In the genomic region with DNA sequence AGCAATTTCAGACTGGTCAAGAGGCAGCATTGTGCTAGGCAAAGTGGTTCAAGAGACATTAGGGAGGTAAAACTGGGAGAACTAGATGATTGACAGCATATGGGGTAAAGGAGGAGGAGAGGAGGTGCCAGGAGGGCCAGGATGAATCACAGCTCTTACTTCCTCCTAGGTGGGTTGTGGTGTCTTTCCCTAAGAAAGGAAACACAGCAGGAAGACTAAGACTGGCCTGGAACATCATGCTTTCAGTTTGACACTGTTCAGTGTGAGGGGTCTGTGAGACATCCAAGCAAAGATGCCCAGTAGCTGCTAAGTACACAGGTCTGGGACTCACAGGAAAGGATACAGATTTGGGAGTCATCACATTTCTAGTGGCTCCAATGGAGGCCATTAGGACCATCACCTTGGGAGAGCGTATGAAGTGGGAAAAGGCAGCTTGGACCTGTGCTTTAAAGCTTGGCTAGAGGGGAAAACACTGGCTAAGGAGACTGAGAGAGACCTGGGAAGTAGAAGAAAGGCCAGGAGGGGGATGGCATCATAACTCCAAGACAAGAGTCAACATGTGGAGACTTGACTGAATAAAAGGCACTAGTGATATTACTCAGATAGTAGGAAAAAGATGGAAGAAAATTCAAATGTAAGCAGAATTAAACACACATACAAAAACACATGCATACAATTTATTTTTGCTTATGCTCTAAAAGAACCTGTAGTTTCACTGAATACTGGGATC, we compare ENCODE assay signal across 16 cellular contexts. TPM values are rescaled to one million over a fixed set of nuclear protein-coding genes. Genes with fewer than 3 reads are reported as not detected.
DNase-seq lines count a peak whose midpoint lies in the region.
"Had no signal": no experiment of that assay in that cellular context is flagged by ENCODE, and none has a peak within 500 bp of the region (broad histone marks: within the 10 kb centered on the region; RNA-seq: fewer than 3 reads in every experiment).

No MANE protein-coding gene starts in this region.

- H3K4me1 Mint-ChIP-seq in activated CD4-positive, alpha-beta memory T cell treated with anti-CD3 and anti-CD28 coated beads for 36 hours (ENCODE audit: low read depth) = peaks cover 77% of the 10 kb centered on the region
- H3K4me1 Mint-ChIP-seq in activated CD4-positive, alpha-beta memory T cell treated with anti-CD3 and anti-CD28 coated beads, Interleukin-2, amount 10 ng/mL, durations not matched to agents 7 days and 5 days = peaks cover 82% of the 10 kb centered on the region
- H3K4me1 Mint-ChIP-seq in dendritic cell treated with granulocyte-macrophage colony-stimulating factor and Interleukin-4, amounts not matched to agents 40 ng/mL and 50 ng/mL, for 4 days (ENCODE audit: low read depth) = peaks cover 69% of the 10 kb centered on the region

- intact Hi-C loops in activated CD4-positive, alpha-beta memory T cell treated with anti-CD3 and anti-CD28 coated beads for 36 hours (cut with micrococcal nuclease) = loop anchor here (10.0 kb wide), 1 partner anchor 811 kb away; the partner anchor contains the start of gene MAN1A2
- intact Hi-C loops in dendritic cell treated with granulocyte-macrophage colony-stimulating factor and Interleukin-4, amounts not matched to agents 40 ng/mL and 50 ng/mL, for 4 days (cut with micrococcal nuclease) = loop anchor here (5.0 kb wide), 1 partner anchor 46 kb away; no protein-coding TSS in a partner anchor

- CTCF ChIA-PET in activated CD4-positive, alpha-beta memory T cell treated with anti-CD3 and anti-CD28 coated beads for 36 hours (lab: Charles Lee) = interaction anchor here (1.0 kb wide), 1 partner anchor 183 kb away, joined by 3 read pairs; no protein-coding TSS in a partner anchor
- CTCF ChIA-PET in activated CD4-positive, alpha-beta memory T cell treated with anti-CD3 and anti-CD28 coated beads, Interleukin-2, amount 10 ng/mL, durations not matched to agents 7 days and 5 days (lab: Charles Lee) = interaction anchor here (1.1 kb wide), 1 partner anchor 43 kb away, joined by 3 read pairs; no protein-coding TSS in a partner anchor

- no peak overlapping the region for H3K4me3 Mint-ChIP-seq in activated CD4-positive, alpha-beta memory T cell treated with anti-CD3 and anti-CD28 coated beads for 36 hours
- no peak overlapping the region for H3K4me3 Mint-ChIP-seq in activated CD4-positive, alpha-beta memory T cell treated with anti-CD3 and anti-CD28 coated beads, Interleukin-2, amount 10 ng/mL, durations not matched to agents 7 days and 5 days
- peak overlapping the region; percentile 45 for H3K4me3 Mint-ChIP-seq in dendritic cell treated with granulocyte-macrophage colony-stimulating factor and Interleukin-4, amounts not matched to agents 40 ng/mL and 50 ng/mL, for 4 days
- H3K4me3 Mint-ChIP-seq: T-helper 2 cell treated with Interferon-gamma antibody and Interleukin-4, amounts not matched to agents 5 μg/mL and 100 μg/mL, for 36 hours had no signal

- peak overlapping the region; percentile 30 for H3K27ac Mint-ChIP-seq in activated CD4-positive, alpha-beta memory T cell treated with anti-CD3 and anti-CD28 coated beads for 36 hours
- no peak overlapping the region for H3K27ac Mint-ChIP-seq in activated CD4-positive, alpha-beta memory T cell treated with anti-CD3 and anti-CD28 coated beads, Interleukin-2, amount 10 ng/mL, durations not matched to agents 7 days and 5 days
- peak overlapping the region; percentile 81 for H3K27ac Mint-ChIP-seq in dendritic cell treated with granulocyte-macrophage colony-stimulating factor and Interleukin-4, amounts not matched to agents 40 ng/mL and 50 ng/mL, for 4 days
- H3K27ac Mint-ChIP-seq: T-helper 2 cell treated with Interferon-gamma antibody and Interleukin-4, amounts not matched to agents 5 μg/mL and 100 μg/mL, for 36 hours had no signal

- no peaks in the 10 kb centered on the region for H3K27me3 Mint-ChIP-seq in activated CD4-positive, alpha-beta memory T cell treated with anti-CD3 and anti-CD28 coated beads for 36 hours
- H3K27me3 Mint-ChIP-seq in activated CD4-positive, alpha-beta memory T cell treated with anti-CD3 and anti-CD28 coated beads, Interleukin-2, amount 10 ng/mL, durations not matched to agents 7 days and 5 days = no peaks in the 10 kb centered on the region
- no peaks in the 10 kb centered on the region for H3K27me3 Mint-ChIP-seq in dendritic cell treated with granulocyte-macrophage colony-stimulating factor and Interleukin-4, amounts not matched to agents 40 ng/mL and 50 ng/mL, for 4 days

- POLR2A ChIA-PET in activated CD4-positive, alpha-beta memory T cell treated with anti-CD3 and anti-CD28 coated beads for 36 hours (lab: Charles Lee) = no interaction called here
- POLR2A ChIA-PET in activated CD4-positive, alpha-beta memory T cell treated with anti-CD3 and anti-CD28 coated beads, Interleukin-2, amount 10 ng/mL, durations not matched to agents 7 days and 5 days (lab: Charles Lee) = interaction anchor here (0.7 to 3.2 kb wide), 2 partner anchors 9 to 12 kb away, joined by 3 to 9 read pairs; no protein-coding TSS in a partner anchor

- no peaks in the 10 kb centered on the region for H3K9me3 Mint-ChIP-seq in activated CD4-positive, alpha-beta memory T cell treated with anti-CD3 and anti-CD28 coated beads for 36 hours
- no peaks in the 10 kb centered on the region for H3K9me3 Mint-ChIP-seq in activated CD4-positive, alpha-beta memory T cell treated with anti-CD3 and anti-CD28 coated beads, Interleukin-2, amount 10 ng/mL, durations not matched to agents 7 days and 5 days
- no peaks in the 10 kb centered on the region for H3K9me3 Mint-ChIP-seq in dendritic cell treated with granulocyte-macrophage colony-stimulating factor and Interleukin-4, amounts not matched to agents 40 ng/mL and 50 ng/mL, for 4 days
- H3K9me3 Mint-ChIP-seq: T-helper 2 cell treated with Interferon-gamma antibody and Interleukin-4, amounts not matched to agents 5 μg/mL and 100 μg/mL, for 36 hours had no signal

- H3K36me3 Mint-ChIP-seq in activated CD4-positive, alpha-beta memory T cell treated with anti-CD3 and anti-CD28 coated beads for 36 hours = peaks cover 22% of the 10 kb centered on the region
- H3K36me3 Mint-ChIP-seq in activated CD4-positive, alpha-beta memory T cell treated with anti-CD3 and anti-CD28 coated beads, Interleukin-2, amount 10 ng/mL, durations not matched to agents 7 days and 5 days (ENCODE audit: low read depth) = peaks cover 57% of the 10 kb centered on the region
- H3K36me3 Mint-ChIP-seq in dendritic cell treated with granulocyte-macrophage colony-stimulating factor and Interleukin-4, amounts not matched to agents 40 ng/mL and 50 ng/mL, for 4 days (ENCODE audit: low read depth) = peaks cover 25% of the 10 kb centered on the region

- DNase-seq in activated CD4-positive, alpha-beta memory T cell treated with anti-CD3 and anti-CD28 coated beads for 36 hours = no peak
- DNase-seq in activated CD4-positive, alpha-beta memory T cell treated with anti-CD3 and anti-CD28 coated beads, Interleukin-2, amount 10 ng/mL, durations not matched to agents 7 days and 5 days = no peak
- DNase-seq in M059J (ENCODE audit: low read depth) (peak; percentile 71), renal cortical epithelial cell (ENCODE audit: low read depth) (peak; percentile 49), DMS79 (lab: John Stamatoyannopoulos, UW) (no peak), cerebellar nuclear complex (lab: John Stamatoyannopoulos, UW) (no peak)
- no peak for DNase-seq in stimulated activated CD4-positive, alpha-beta T cell treated with anti-CD3 and anti-CD28 coated beads, Interleukin-12 subunit alpha, Interleukin-12 subunit beta, amount 100 ng/mL, for 4 hours
- DNase-seq: ACHN; amniotic stem cell; DMS153; heart left ventricle; lower lobe of right lung; NCI-H2171 treated with DMSO at 0.1 percent for 48 hours; stimulated activated CD4-positive, alpha-beta T cell treated with anti-CD3 and anti-CD28 coated beads, Interleukin-15, amount 100 ng/mL, for 24 hours had no signal

RNA-seq across cellular contexts. Expression of gene CD58, which starts 17.3 kb away (rescaled TPM):
- total RNA-seq in activated CD4-positive, alpha-beta memory T cell treated with anti-CD3 and anti-CD28 coated beads for 36 hours = 10 to 100 TPM; 21.9 to 27.2 TPM
- total RNA-seq in activated CD4-positive, alpha-beta memory T cell treated with anti-CD3 and anti-CD28 coated beads, Interleukin-2, amount 10 ng/mL, durations not matched to agents 7 days and 5 days = 10 to 100 TPM; 55.2 to 59.7 TPM
- total RNA-seq in M059J (2014; rRNA removed; shearing (Covaris generic)) = 73.2 and 87.1 TPM in 2 replicates
- 45.4 and 62.3 TPM in 2 replicates for total RNA-seq in renal cortical epithelial cell

Comparison
In these comparisons a context has a peak if more than half of its experiments do, and no peak if none do; other contexts are left out.
1. DNase-seq: peak in M059J (single experiment) and renal cortical epithelial cell (single experiment); none in activated CD4-positive, alpha-beta memory T cell treated with anti-CD3 and anti-CD28 coated beads for 36 hours (single experiment), activated CD4-positive, alpha-beta memory T cell treated with anti-CD3 and anti-CD28 coated beads, Interleukin-2, amount 10 ng/mL, durations not matched to agents 7 days and 5 days (single experiment), DMS79 (single experiment), cerebellar nuclear complex (0 of 2) and stimulated activated CD4-positive, alpha-beta T cell treated with anti-CD3 and anti-CD28 coated beads, Interleukin-12 subunit alpha, Interleukin-12 subunit beta, amount 100 ng/mL, for 4 hours (single experiment).